ENCODE assay signal across 1 cellular context in the genomic region with DNA sequence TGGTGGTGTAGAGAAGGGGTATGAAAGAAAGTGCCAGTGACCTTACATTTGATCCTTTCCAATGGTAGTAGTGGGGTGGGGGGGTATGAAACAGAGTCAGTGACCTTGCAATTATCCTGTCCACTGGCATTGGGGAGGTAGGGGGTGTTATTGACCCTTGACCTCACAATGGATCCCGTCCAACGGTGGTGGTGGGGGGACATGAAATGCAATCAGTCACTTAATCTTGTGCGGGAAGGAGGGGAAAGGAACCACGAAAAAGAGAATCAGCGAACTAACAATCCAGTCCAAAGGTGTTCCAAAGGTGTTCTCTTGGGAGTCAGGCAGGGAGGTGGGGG.
TF ChIP-seq lines count a peak whose summit lies in the region.

No MANE protein-coding gene starts in this region.

TF ChIP-seq in endothelial cell of umbilical vein, 7 proteins besides CTCF, POLR2A, EP300 and RAD21 (continued from another document):
- no peak for TF ChIP-seq EZH2 (IDR thresholded peaks at IDR 0.05; ENCODE audit: borderline replicate concordance, low read depth, low read length, severe bottlenecking)
- no peak for TF ChIP-seq FOS (IDR thresholded peaks at IDR 0.05; ENCODE audit: borderline replicate concordance, insufficient read depth, low read length)
- TF ChIP-seq POLR2AphosphoS5 (IDR thresholded peaks at IDR 0.05; ENCODE audit: insufficient read depth, low read depth, low read length), result no peak
